In genomic region chr4:11134705-11135104, GRCh38 we compare ENCODE assay signal across 40 cellular contexts.
"Had no signal": no experiment of that assay in that cellular context is flagged by ENCODE, and none has a peak within 500 bp of the region (broad histone marks: within the 10 kb centered on the region; RNA-seq: fewer than 3 reads in every experiment).

No MANE protein-coding gene starts in this region.

- H3K27ac ChIP-seq: adrenal gland, ascending aorta, body of pancreas, brain microvascular endothelial cell, breast epithelium, cardiac muscle cell had no signal

- H3K36me3 Mint-ChIP-seq: activated naive CD4-positive, alpha-beta T cell treated with anti-CD3 and anti-CD28 coated beads, Interleukin-2, amount 10 ng/mL, durations not matched to agents 7 days and 5 days; activated naive CD4-positive, alpha-beta T cell treated with anti-CD3 and anti-CD28 coated beads, Interleukin-2, amount 50 U/mL, for 24 hours; activated naive CD4-positive, alpha-beta T cell treated with anti-CD3 and anti-CD28 coated beads, Interleukin-2, amount 50 U/mL, for 72 hours; activated naive CD8-positive, alpha-beta T cell; activated naive CD8-positive, alpha-beta T cell treated with anti-CD3 and anti-CD28 coated beads for 36 hours; activated naive CD8-positive, alpha-beta T cell treated with anti-CD3 and anti-CD28 coated beads, Interleukin-2, amount 10 ng/mL, durations not matched to agents 7 days and 5 days; brain had no signal

- H3K4me1 Mint-ChIP-seq: activated naive CD4-positive, alpha-beta T cell treated with anti-CD3 and anti-CD28 coated beads, Interleukin-2, amount 10 ng/mL, durations not matched to agents 7 days and 5 days; activated naive CD4-positive, alpha-beta T cell treated with anti-CD3 and anti-CD28 coated beads, Interleukin-2, amount 50 U/mL, for 24 hours; activated naive CD8-positive, alpha-beta T cell treated with anti-CD3 and anti-CD28 coated beads for 36 hours; activated naive CD8-positive, alpha-beta T cell treated with anti-CD3 and anti-CD28 coated beads, Interleukin-2, amount 10 ng/mL, durations not matched to agents 7 days and 5 days; activated T-helper 17 cell treated with anti-CD3 and anti-CD28 coated beads, Interleukin-2, amount 50 U/mL, for 72 hours; brain; central memory CD8-positive, alpha-beta T cell had no signal

- ATAC-seq: activated naive CD4-positive, alpha-beta T cell treated with anti-CD3 and anti-CD28 coated beads, Interleukin-2, amount 50 U/mL, for 72 hours; activated naive CD8-positive, alpha-beta T cell treated with anti-CD3 and anti-CD28 coated beads, Interleukin-2, amount 50 U/mL, for 24 hours; activated T-cell treated with anti-CD3 and anti-CD28 coated beads, Interleukin-2, amount 50 U/mL, for 4 hours; activated T-cell treated with anti-CD3 and anti-CD28 coated beads, Interleukin-2, amount 50 U/mL, for 72 hours; activated T-helper 17 cell treated with anti-CD3 and anti-CD28 coated beads, Interleukin-2, amount 50 U/mL, for 72 hours; body of pancreas had no signal

- H3K4me3 Mint-ChIP-seq: activated naive CD4-positive, alpha-beta T cell treated with anti-CD3 and anti-CD28 coated beads for 36 hours; activated naive CD4-positive, alpha-beta T cell treated with anti-CD3 and anti-CD28 coated beads, Interleukin-2, amount 10 ng/mL, durations not matched to agents 7 days and 5 days; activated naive CD4-positive, alpha-beta T cell treated with anti-CD3 and anti-CD28 coated beads, Interleukin-2, amount 50 U/mL, for 24 hours; activated naive CD8-positive, alpha-beta T cell; activated naive CD8-positive, alpha-beta T cell treated with anti-CD3 and anti-CD28 coated beads for 36 hours; activated naive CD8-positive, alpha-beta T cell treated with anti-CD3 and anti-CD28 coated beads, Interleukin-2, amount 10 ng/mL, durations not matched to agents 7 days and 5 days; activated naive CD8-positive, alpha-beta T cell treated with anti-CD3 and anti-CD28 coated beads, Interleukin-2, amount 50 U/mL, for 24 hours; activated T-cell treated with anti-CD3 and anti-CD28 coated beads, Interleukin-2, amount 50 U/mL, for 24 hours; activated T-cell treated with anti-CD3 and anti-CD28 coated beads, Interleukin-2, amount 50 U/mL, for 4 hours; activated T-cell treated with anti-CD3 and anti-CD28 coated beads, Interleukin-2, amount 50 U/mL, for 72 hours; activated T-helper 1 cell treated with anti-CD3 and anti-CD28 coated beads, Interleukin-12 subunit alpha, Interleukin-12 subunit beta, Interleukin-2, Interleukin-4 antibody, amounts not matched to agents 30 ng/mL and 10 ng/mL and 1 ng/mL, durations not matched to agents 14 hours and 24 hours and 36 hours; activated T-helper 17 cell treated with anti-CD3 and anti-CD28 coated beads, Interleukin-2, amount 50 U/mL, for 72 hours; brain; central memory CD8-positive, alpha-beta T cell had no signal

- H3K4me1 ChIP-seq: adrenal gland, body of pancreas, breast epithelium had no signal

- H3K27me3 Mint-ChIP-seq: activated naive CD4-positive, alpha-beta T cell treated with anti-CD3 and anti-CD28 coated beads, Interleukin-2, amount 10 ng/mL, durations not matched to agents 7 days and 5 days; activated naive CD4-positive, alpha-beta T cell treated with anti-CD3 and anti-CD28 coated beads, Interleukin-2, amount 50 U/mL, for 24 hours; activated naive CD8-positive, alpha-beta T cell; activated T-cell treated with anti-CD3 and anti-CD28 coated beads, Interleukin-2, amount 50 U/mL, for 24 hours; activated T-helper 17 cell treated with anti-CD3 and anti-CD28 coated beads, Interleukin-2, amount 50 U/mL, for 72 hours; brain; central memory CD8-positive, alpha-beta T cell had no signal

- H3K4me3 ChIP-seq: adrenal gland, ascending aorta, body of pancreas, breast epithelium, cardiac muscle cell had no signal

- H3K36me3 ChIP-seq: adrenal gland, ascending aorta, brain microvascular endothelial cell, breast epithelium, cardiac muscle cell had no signal

- H3K9me3 ChIP-seq: adrenal gland, ascending aorta, body of pancreas, breast epithelium had no signal

- H3K9me3 Mint-ChIP-seq: activated naive CD4-positive, alpha-beta T cell treated with anti-CD3 and anti-CD28 coated beads, Interleukin-2, amount 50 U/mL, for 24 hours; activated naive CD8-positive, alpha-beta T cell treated with anti-CD3 and anti-CD28 coated beads, Interleukin-2, amount 10 ng/mL, durations not matched to agents 7 days and 5 days; activated T-helper 1 cell treated with anti-CD3 and anti-CD28 coated beads, Interleukin-12 subunit alpha, Interleukin-12 subunit beta, Interleukin-2, Interleukin-4 antibody, amounts not matched to agents 30 ng/mL and 10 ng/mL and 1 ng/mL, durations not matched to agents 14 hours and 24 hours and 36 hours had no signal

- H3K27me3 ChIP-seq: adrenal gland, ascending aorta, body of pancreas, brain microvascular endothelial cell, breast epithelium, cardiac muscle cell had no signal

- H3K27ac Mint-ChIP-seq: activated naive CD4-positive, alpha-beta T cell treated with anti-CD3 and anti-CD28 coated beads for 36 hours; activated naive CD4-positive, alpha-beta T cell treated with anti-CD3 and anti-CD28 coated beads, Interleukin-2, amount 10 ng/mL, durations not matched to agents 7 days and 5 days; activated naive CD4-positive, alpha-beta T cell treated with anti-CD3 and anti-CD28 coated beads, Interleukin-2, amount 50 U/mL, for 24 hours; activated naive CD4-positive, alpha-beta T cell treated with anti-CD3 and anti-CD28 coated beads, Interleukin-2, amount 50 U/mL, for 72 hours; activated naive CD8-positive, alpha-beta T cell; activated naive CD8-positive, alpha-beta T cell treated with anti-CD3 and anti-CD28 coated beads for 36 hours; activated naive CD8-positive, alpha-beta T cell treated with anti-CD3 and anti-CD28 coated beads, Interleukin-2, amount 10 ng/mL, durations not matched to agents 7 days and 5 days; activated naive CD8-positive, alpha-beta T cell treated with anti-CD3 and anti-CD28 coated beads, Interleukin-2, amount 50 U/mL, for 24 hours; activated T-cell treated with anti-CD3 and anti-CD28 coated beads, Interleukin-2, amount 50 U/mL, for 24 hours; activated T-cell treated with anti-CD3 and anti-CD28 coated beads, Interleukin-2, amount 50 U/mL, for 72 hours; activated T-helper 1 cell treated with anti-CD3 and anti-CD28 coated beads, Interleukin-12 subunit alpha, Interleukin-12 subunit beta, Interleukin-2, Interleukin-4 antibody, amounts not matched to agents 30 ng/mL and 10 ng/mL and 1 ng/mL, durations not matched to agents 14 hours and 24 hours and 36 hours; activated T-helper 17 cell treated with anti-CD3 and anti-CD28 coated beads, Interleukin-2, amount 50 U/mL, for 72 hours; activated T-helper 2 cell treated with anti-CD3 and anti-CD28 coated beads, Interferon-gamma antibody, Interleukin-2, Interleukin-4, amounts not matched to agents 10 μg/mL and 5 μg/mL and 100 μg/mL, durations not matched to agents 14 hours and 24 hours and 36 hours; brain had no signal

- DNase-seq: activated effector memory CD4-positive, alpha-beta T cell treated with anti-CD3 and anti-CD28 coated beads, Interleukin-2, amount 50 U/mL, for 16 hours; activated effector memory CD4-positive, alpha-beta T cell treated with Interleukin-2 at 50 U/mL for 16 hours; activated gamma-delta T cell; activated naive CD4-positive, alpha-beta T cell; activated naive CD4-positive, alpha-beta T cell treated with anti-CD3 and anti-CD28 coated beads for 36 hours; activated naive CD4-positive, alpha-beta T cell treated with anti-CD3 and anti-CD28 coated beads, Interleukin-2, amount 10 ng/mL, durations not matched to agents 7 days and 5 days; activated naive CD4-positive, alpha-beta T cell treated with anti-CD3 and anti-CD28 coated beads, Interleukin-2, amount 50 U/mL, for 16 hours; activated naive CD4-positive, alpha-beta T cell treated with Interleukin-2 at 50 U/mL for 16 hours; activated naive CD8-positive, alpha-beta T cell treated with anti-CD3 and anti-CD28 coated beads for 36 hours; activated naive CD8-positive, alpha-beta T cell treated with anti-CD3 and anti-CD28 coated beads, Interleukin-2, amount 10 ng/mL, durations not matched to agents 7 days and 5 days; activated naive CD8-positive, alpha-beta T cell treated with anti-CD3 and anti-CD28 coated beads, Interleukin-2, amount 50 U/mL, for 24 hours; activated T-cell treated with anti-CD3 and anti-CD28 coated beads for 4 hours; activated T-cell treated with anti-CD3 and anti-CD28 coated beads, Interleukin-2, amount 50 U/mL, for 1 hour; activated T-cell treated with anti-CD3 and anti-CD28 coated beads, Interleukin-2, amount 50 U/mL, for 24 hours; activated T-cell treated with anti-CD3 and anti-CD28 coated beads, Interleukin-2, amount 50 U/mL, for 4 hours; activated T-cell treated with anti-CD3 and anti-CD28 coated beads, Interleukin-2, amount 50 U/mL, for 48 hours; activated T-cell treated with anti-CD3 and anti-CD28 coated beads, Interleukin-2, amount 50 U/mL, for 72 hours; adrenal gland; amniotic stem cell; amygdala; anterior cingulate cortex; aorta; body of pancreas; brain microvascular endothelial cell; caudate nucleus; central memory CD4-positive, alpha-beta T cell; cerebellar nuclear complex had no signal

- FAIRE-seq: astrocyte, bronchial epithelial cell had no signal
